ENCODE assay signal across 29 cellular contexts in genomic region chr10:22500567-22501369, GRCh38.
A peak's percentile ranks its signal among the peaks of the same experiment; 100 is the strongest.
DNase-seq lines count a peak whose midpoint lies in the region; ATAC-seq lines count a peak whose summit lies in the region.
"Had no signal": no experiment of that assay in that cellular context is flagged by ENCODE, and none has a peak within 500 bp of the region (broad histone marks: within the 10 kb centered on the region; RNA-seq: fewer than 3 reads in every experiment).

No MANE protein-coding gene starts in this region.

- ATAC-seq in HG02870 (IDR thresholded peaks at IDR 0.05; ENCODE audit: unreplicated experiment) (no peak), GM18858 (IDR thresholded peaks at IDR 0.05; ENCODE audit: unreplicated experiment) (no peak), HG02759 (IDR thresholded peaks at IDR 0.05; ENCODE audit: unreplicated experiment) (no peak), GM18870 (IDR thresholded peaks at IDR 0.05; ENCODE audit: unreplicated experiment) (no peak)
- ATAC-seq: activated CD4-positive, alpha-beta T cell treated with anti-CD3 and anti-CD28 coated beads for 36 hours; HepG2; left colon; naive thymus-derived CD4-positive, alpha-beta T cell; right lobe of liver; T-cell had no signal

- DNase-seq in Ammon's horn (ENCODE audit: low spot score) (peak; percentile 65), NCI-H446 treated with DMSO at 0.1 percent for 48 hours (lab: John Stamatoyannopoulos, UW) (peak; percentile 81)
- DNase-seq: activated CD4-positive, alpha-beta T cell treated with anti-CD3 and anti-CD28 coated beads for 36 hours; activated CD8-positive, alpha-beta memory T cell treated with anti-CD3 and anti-CD28 coated beads for 24 hours; activated T-cell treated with anti-CD3 and anti-CD28 coated beads, Interleukin-2, amount 50 U/mL, for 24 hours; adrenal gland; EL; left colon; naive thymus-derived CD4-positive, alpha-beta T cell; NCI-H1105; NCI-H2029 treated with DMSO at 0.1 percent for 48 hours; NCI-H345; OCI-M1; ovary; right lobe of liver; SHP77; stimulated activated CD4-positive, alpha-beta T cell treated with anti-CD3 and anti-CD28 coated beads, Interleukin-4, amount 100 ng/mL, for 4 hours; stimulated activated naive CD4-positive, alpha-beta T cell treated with Interleukin-2 at 50 U/mL for 16 hours; T-cell; tibial artery had no signal

- H3K27ac ChIP-seq in cingulate gyrus (ENCODE audit: low read depth, low read length) = peak overlapping the region; percentile 75
- H3K27ac ChIP-seq in layer of hippocampus (ENCODE audit: low read depth, low read length) = peak overlapping the region; percentile 69
- H3K27ac ChIP-seq: adrenal gland; BLaER1 treated with 17β-estradiol and CSF1 and Interleukin-3, amounts not matched to agents 10 nM and 100 nM; breast epithelium; ovary; right lobe of liver; tibial artery had no signal

- no peaks in the 10 kb centered on the region for H3K27me3 ChIP-seq in layer of hippocampus (ENCODE audit: control insufficient read depth, insufficient read depth, low read length)
- H3K27me3 ChIP-seq: BLaER1 treated with 17β-estradiol and CSF1 and Interleukin-3, amounts not matched to agents 10 nM and 100 nM; ovary; right lobe of liver had no signal
